In genomic region chr12:58415716-58416115, GRCh38 we compare ENCODE assay signal across 20 cellular contexts.
DNase-seq lines count a peak whose midpoint lies in the region; ATAC-seq and TF ChIP-seq lines count a peak whose summit lies in the region.
"Had no signal": no experiment of that assay in that cellular context is flagged by ENCODE, and none has a peak within 500 bp of the region (broad histone marks: within the 10 kb centered on the region; RNA-seq: fewer than 3 reads in every experiment).

No MANE protein-coding gene starts in this region.

- DNase-seq in ACHN (peak; percentile 10), brain microvascular endothelial cell (no peak), neural progenitor cell (ENCODE audit: low spot score) (peak; percentile 59), NCI-H2081 treated with DMSO at 0.1 percent for 48 hours (lab: John Stamatoyannopoulos, UW) (no peak), thyroid gland (no peak)
- DNase-seq: activated CD4-positive, alpha-beta T cell treated with anti-CD3 and anti-CD28 coated beads, Interleukin-2, amount 10 ng/mL, durations not matched to agents 24 days and 14 days; activated CD8-positive, alpha-beta memory T cell treated with anti-CD3 and anti-CD28 coated beads, Interleukin-2, amount 50 U/mL, for 48 hours; activated naive CD4-positive, alpha-beta T cell; CD4-positive, alpha-beta memory T cell; effector memory CD8-positive, alpha-beta T cell; GOT3; hippocampal formation; kidney; NCI-H1105 treated with DMSO at 0.1 percent for 48 hours; stimulated activated CD4-positive, alpha-beta T cell treated with anti-CD3 and anti-CD28 coated beads, Interleukin-15, amount 100 ng/mL, for 24 hours; testis had no signal

- H3K4me3 ChIP-seq in HUES48 (ENCODE audit: low read depth, low read length) (no peak overlapping the region), brain microvascular endothelial cell (ENCODE audit: low read depth, low read length) (no peak overlapping the region), neural progenitor cell (no peak overlapping the region), thyroid gland (replicated peaks in 1 of 3) (no peak overlapping the region)
- H3K4me3 ChIP-seq: testis had no signal

- intact Hi-C loops in thyroid gland (cut with DNase I), result no loop called here

- H3K4me2 ChIP-seq in neural progenitor cell, result peak overlapping the region; percentile 33

- H3K27ac ChIP-seq in HUES48 (ENCODE audit: low read depth, low read length) (peak overlapping the region; percentile 22), brain microvascular endothelial cell (peak overlapping the region; percentile 55), neural progenitor cell (no peak overlapping the region), thyroid gland (no peak overlapping the region)
- H3K27ac ChIP-seq: testis had no signal

- peak overlapping the region; percentile 51 for H2AFZ ChIP-seq in neural progenitor cell (replicated peaks)

- in situ Hi-C loops in ACHN (cut with HindIII; ENCODE audit: low pct_ligation_motif_present, low pct_unique_long_range_greater_than_20kb, low sequenced_read_pairs) (no loop called here), brain microvascular endothelial cell (cut with HindIII; ENCODE audit: low pct_ligation_motif_present, low sequenced_read_pairs) (no loop called here)

- H3K36me3 Mint-ChIP-seq in neural progenitor cell, result no peaks in the 10 kb centered on the region
- H3K36me3 Mint-ChIP-seq: CD4-positive, alpha-beta memory T cell; stimulated activated effector memory CD8-positive, alpha-beta T cell treated with anti-CD3 and anti-CD28 coated beads, Interleukin-12 subunit alpha, Interleukin-12 subunit beta, amount 100 ng/mL, for 72 hours had no signal

- H3K9me3 Mint-ChIP-seq in neural progenitor cell, result no peaks in the 10 kb centered on the region
- H3K9me3 Mint-ChIP-seq: activated CD4-positive, alpha-beta T cell treated with anti-CD3 and anti-CD28 coated beads, Interleukin-2, amount 10 ng/mL, durations not matched to agents 24 days and 14 days had no signal

- no peak for TF ChIP-seq CTCF in brain microvascular endothelial cell (IDR thresholded peaks at IDR 0.05; ENCODE audit: low read depth, low read length, missing control alignments)
- no peak for TF ChIP-seq CTCF in neural progenitor cell (IDR thresholded peaks at IDR 0.05)
- TF ChIP-seq CTCF in thyroid gland (IDR thresholded peaks at IDR 0.05), result no peak

- H3K4me1 ChIP-seq in HUES48 (ENCODE audit: control insufficient read depth, insufficient read depth, low read length), result peaks cover 15% of the 10 kb centered on the region; the same call in 1 of the 2 replicates
- peaks cover 19% of the 10 kb centered on the region for H3K4me1 ChIP-seq in neural progenitor cell
- H3K4me1 ChIP-seq in thyroid gland, result peaks cover 0 to 5% of the 10 kb centered on the region in 2 donors

- peak overlapping the region; percentile 1 for H3K27ac Mint-ChIP-seq in neural progenitor cell
- H3K27ac Mint-ChIP-seq: activated CD4-positive, alpha-beta T cell treated with anti-CD3 and anti-CD28 coated beads, Interleukin-2, amount 10 ng/mL, durations not matched to agents 24 days and 14 days; CD4-positive, alpha-beta memory T cell; effector memory CD8-positive, alpha-beta T cell; stimulated activated effector memory CD8-positive, alpha-beta T cell treated with anti-CD3 and anti-CD28 coated beads, Interleukin-12 subunit alpha, Interleukin-12 subunit beta, amount 100 ng/mL, for 72 hours had no signal

- H3K36me3 ChIP-seq in HUES48 (ENCODE audit: control insufficient read depth, insufficient read depth, low read length) (no peaks in the 10 kb centered on the region), brain microvascular endothelial cell (replicated peaks) (no peaks in the 10 kb centered on the region), neural progenitor cell (no peaks in the 10 kb centered on the region), thyroid gland (no peaks in the 10 kb centered on the region)

- H3K9ac ChIP-seq in HUES48 (ENCODE audit: low read depth, low read length), result no peak overlapping the region
- no peak overlapping the region for H3K9ac ChIP-seq in neural progenitor cell

- H3K27me3 ChIP-seq in HUES48 (ENCODE audit: control insufficient read depth, insufficient read depth, low read length), result no peaks in the 10 kb centered on the region
- H3K27me3 ChIP-seq in brain microvascular endothelial cell (replicated peaks), result no peaks in the 10 kb centered on the region
- no peaks in the 10 kb centered on the region for H3K27me3 ChIP-seq in neural progenitor cell
- H3K27me3 ChIP-seq in thyroid gland, result no peaks in the 10 kb centered on the region
- H3K27me3 ChIP-seq: testis had no signal

- no peak overlapping the region for H3K4me3 Mint-ChIP-seq in neural progenitor cell
- H3K4me3 Mint-ChIP-seq: activated CD4-positive, alpha-beta T cell treated with anti-CD3 and anti-CD28 coated beads, Interleukin-2, amount 10 ng/mL, durations not matched to agents 24 days and 14 days; CD4-positive, alpha-beta memory T cell; effector memory CD8-positive, alpha-beta T cell; stimulated activated effector memory CD8-positive, alpha-beta T cell treated with anti-CD3 and anti-CD28 coated beads, Interleukin-12 subunit alpha, Interleukin-12 subunit beta, amount 100 ng/mL, for 72 hours had no signal

- peaks cover 6% of the 10 kb centered on the region for H3K4me1 Mint-ChIP-seq in neural progenitor cell
- H3K4me1 Mint-ChIP-seq: stimulated activated effector memory CD8-positive, alpha-beta T cell treated with anti-CD3 and anti-CD28 coated beads, Interleukin-12 subunit alpha, Interleukin-12 subunit beta, amount 100 ng/mL, for 72 hours had no signal

- ATAC-seq in HG02623 (IDR thresholded peaks at IDR 0.05; ENCODE audit: unreplicated experiment), result no peak
- no peak for ATAC-seq in GM19023 (IDR thresholded peaks at IDR 0.05; ENCODE audit: unreplicated experiment)
- ATAC-seq: effector memory CD8-positive, alpha-beta T cell; stimulated activated effector memory CD8-positive, alpha-beta T cell treated with anti-CD3 and anti-CD28 coated beads, Interleukin-12 subunit alpha, Interleukin-12 subunit beta, amount 100 ng/mL, for 72 hours had no signal

- H3F3A ChIP-seq in neural progenitor cell (ENCODE audit: low read depth), result no peaks in the 10 kb centered on the region

- no peaks in the 10 kb centered on the region for H3K79me2 ChIP-seq in neural progenitor cell (ENCODE audit: low read depth)

- no peaks in the 10 kb centered on the region for H4K20me1 ChIP-seq in neural progenitor cell (ENCODE audit: low read depth)

- TF ChIP-seq POLR2A in thyroid gland (IDR thresholded peaks at IDR 0.05), result no peak

- peaks cover 6% of the 10 kb centered on the region for H3K27me3 Mint-ChIP-seq in neural progenitor cell (ENCODE audit: insufficient read depth, low read depth)
- H3K27me3 Mint-ChIP-seq: effector memory CD8-positive, alpha-beta T cell had no signal

- H3K9me3 ChIP-seq in HUES48 (ENCODE audit: control insufficient read depth, insufficient read depth, low read length) (no peaks in the 10 kb centered on the region), neural progenitor cell (ENCODE audit: low read depth) (no peaks in the 10 kb centered on the region), thyroid gland (no peaks in the 10 kb centered on the region)
- H3K9me3 ChIP-seq: testis had no signal

Comparison
In these comparisons a context has a peak if more than half of its experiments do, and no peak if none do; other contexts are left out.
1. DNase-seq: peak in ACHN (single experiment) and neural progenitor cell (single experiment); none in brain microvascular endothelial cell (single experiment), NCI-H2081 treated with DMSO at 0.1 percent for 48 hours (single experiment) and thyroid gland (0 of 2).
2. H3K27ac ChIP-seq: peak in HUES48 (single experiment) and brain microvascular endothelial cell (single experiment); none in neural progenitor cell (single experiment) and thyroid gland (0 of 3).